Comparison of ENCODE assay signal across 8 cellular contexts in the genomic region with DNA sequence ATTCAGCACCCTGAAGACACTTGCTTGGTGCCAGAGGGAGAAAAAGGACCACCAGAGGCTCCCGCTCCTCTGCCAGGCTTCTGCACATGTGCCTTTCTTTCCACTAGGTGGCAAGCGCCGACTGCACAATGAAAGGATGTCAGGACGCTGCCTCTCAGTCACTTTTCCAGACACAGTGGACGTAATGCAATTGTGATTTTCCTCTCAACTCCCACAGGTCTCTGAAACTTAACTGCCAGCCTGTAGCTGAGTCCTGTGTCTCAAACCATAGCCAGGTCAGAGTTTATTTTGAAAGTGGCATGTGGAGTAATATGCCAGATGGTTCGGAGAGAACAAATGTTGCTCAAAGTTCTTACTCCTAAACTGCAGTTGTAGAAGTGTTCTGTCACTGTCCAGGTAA.
DNase-seq lines count a peak whose midpoint lies in the region; ATAC-seq, FAIRE-seq and TF ChIP-seq lines count a peak whose summit lies in the region.

No MANE protein-coding gene starts in this region.

- no peak for TF ChIP-seq EP300 in HepG2 (IDR thresholded peaks at IDR 0.05; ENCODE audit: low read depth in 2 of 2, low read length in 2 of 2)
- TF ChIP-seq EP300 in HepG2 (CRISPR knock-in tag; IDR thresholded peaks at IDR 0.05; ENCODE audit: borderline replicate concordance), result no peak

- H3K9me3 ChIP-seq in HepG2 (ENCODE audit: low read length) (no peaks in the 10 kb centered on the region), uterus (no peaks in the 10 kb centered on the region)

- in situ Hi-C loops in HepG2 (cut with HindIII; ENCODE audit: extremely low pct_ligation_motif_present, low pct_unique_long_range_greater_than_20kb), result no loop called here

- no peak overlapping the region for H2AFZ ChIP-seq in HepG2 (ENCODE audit: low read length)

- WGBS in HepG2 (ENCODE audit: low lambda C conversion rate), result 71% methylated on average over 6 of the region's 6 CpGs

- H3K79me2 ChIP-seq in HepG2 (ENCODE audit: insufficient read depth, low read length), result no peaks in the 10 kb centered on the region

- POLR2A ChIA-PET in HepG2 (lab: Yijun Ruan, JAX), result no interaction called here

- no peak overlapping the region for H3K4me2 ChIP-seq in HepG2 (ENCODE audit: low read depth, low read length)

- H3K4me3 ChIP-seq in coronary artery, result no peak overlapping the region
- no peak overlapping the region for H3K4me3 ChIP-seq in HepG2 (replicated peaks in 1 of 3; ENCODE audit: insufficient read depth in 1 of 3, low read depth in 2 of 3, low read length in 3 of 3)
- no peak overlapping the region for H3K4me3 ChIP-seq in uterus

- peak overlapping the region; percentile 24 to 25 for H3K27ac ChIP-seq in coronary artery
- no peak overlapping the region for H3K27ac ChIP-seq in HepG2 (ENCODE audit: extremely low read length, insufficient read depth, low read length)
- peak overlapping the region; percentile 71 to 85 for H3K27ac ChIP-seq in uterus

- H3K36me3 ChIP-seq in HepG2 (replicated peaks in 1 of 2; ENCODE audit: control insufficient read depth in 1 of 2, insufficient read depth in 2 of 2, low read length in 2 of 2), result peaks cover 0 to 13% of the 10 kb centered on the region in 2 experiments; a peak in 1 of 5 replicates
- no peaks in the 10 kb centered on the region for H3K36me3 ChIP-seq in uterus

- peak; percentile 97 for ATAC-seq in HepG2
- no peak for ATAC-seq in GM19328 (IDR thresholded peaks at IDR 0.05; ENCODE audit: unreplicated experiment)
- ATAC-seq in HG02678 (IDR thresholded peaks at IDR 0.05; ENCODE audit: unreplicated experiment), result no peak

- H3K9ac ChIP-seq in HepG2 (ENCODE audit: insufficient read depth, low read depth, low read length), result no peak overlapping the region

- no peaks in the 10 kb centered on the region for H3K27me3 ChIP-seq in HepG2 (ENCODE audit: control insufficient read depth in 1 of 2, insufficient read depth in 2 of 2, low read length in 2 of 2)
- no peaks in the 10 kb centered on the region for H3K27me3 ChIP-seq in uterus

- TF ChIP-seq CTCF in coronary artery (IDR thresholded peaks at IDR 0.05) (peak; percentile 74), HepG2 (CRISPR knock-in tag; IDR thresholded peaks at IDR 0.05) (peak; percentile 70), uterus (IDR thresholded peaks at IDR 0.05) (peak; percentile 75 to 84 (median 78))

- peak; percentile 54 for TF ChIP-seq RAD21 in HepG2 (CRISPR knock-in tag; IDR thresholded peaks at IDR 0.05)

- TF ChIP-seq POLR2A in HepG2 (IDR thresholded peaks at IDR 0.05; ENCODE audit: insufficient read depth in 1 of 2, low read depth in 2 of 2, low read length in 2 of 2) (no peak), uterus (IDR thresholded peaks at IDR 0.05) (no peak)

- peak; percentile 70 for FAIRE-seq in HepG2 (lab: Jason Lieb, UNC)

- H3K4me1 ChIP-seq in HepG2 (ENCODE audit: insufficient read depth, low read length) (no peaks in the 10 kb centered on the region), uterus (no peaks in the 10 kb centered on the region)

- no peaks in the 10 kb centered on the region for H4K20me1 ChIP-seq in HepG2 (ENCODE audit: insufficient read depth, low read length)

- CTCF ChIA-PET in HepG2 (lab: Yijun Ruan, JAX; ENCODE audit: low intra/inter-chr PET ratio, low total read pairs), result interaction anchor here (2.0 kb wide), 1 partner anchor 402 kb away, joined by 6 read pairs; no protein-coding TSS in a partner anchor

- intact Hi-C loops in HepG2 (cut with micrococcal nuclease; ENCODE audit: unreplicated experiment), result loop anchor here (1.0 to 2.0 kb wide), 2 partner anchors 321 to 402 kb away; no protein-coding TSS in a partner anchor
- intact Hi-C loops in uterus (cut with DNase I; ENCODE audit: low total_unique reads), result no loop called here

- no TSS peak for BruUV-seq in HepG2 (replicated peaks; lab: Mats Ljungman, UMichigan)

- DNase-seq in 8988T (peak; percentile 55), H4 (ENCODE audit: low spot score) (peak; percentile 60), NCI-H82 (lab: John Stamatoyannopoulos, UW) (peak; percentile 80), coronary artery (ENCODE audit: low spot score) (peak; percentile 80), HepG2 (ENCODE audit: low spot score) (peak; percentile 30), uterus (peak; percentile 66 to 74)

TF ChIP-seq in HepG2, 621 proteins besides CTCF, POLR2A, EP300 and RAD21:
- peak; percentile 87 for TF ChIP-seq STAG1 (CRISPR knock-in tag; IDR thresholded peaks at IDR 0.05)
- TF ChIP-seq SMC3 (IDR thresholded peaks at IDR 0.05; ENCODE audit: low read length), result peak; percentile 63
- no peak for TF ChIP-seq ZMYM3 (CRISPR knock-in tag; IDR thresholded peaks at IDR 0.05)
- TF ChIP-seq XRCC5 (optimal IDR thresholded peaks at IDR 0.05; ENCODE audit: low read length), result peak; percentile 53

Comparison
In these comparisons a context has a peak if more than half of its experiments do, and no peak if none do; other contexts are left out.
1. DNase-seq: peak in every context shown above with its lines; median percentile 80 in NCI-H82; 80 in coronary artery; 70 in uterus; 60 in H4; 55 in 8988T; 30 in HepG2.